25 cellular contexts compared by ENCODE assay signal in genomic region chr11:80929406-80929805, GRCh38.
"Had no signal": no experiment of that assay in that cellular context is flagged by ENCODE, and none has a peak within 500 bp of the region (broad histone marks: within the 10 kb centered on the region; RNA-seq: fewer than 3 reads in every experiment).

No MANE protein-coding gene starts in this region.

- H3K27me3 ChIP-seq: colonic mucosa, esophagus muscularis mucosa, right atrium auricular region, suprapubic skin, transverse colon had no signal

- H3K4me1 ChIP-seq: colonic mucosa, esophagus muscularis mucosa, lower lobe of right lung, prostate gland, right atrium auricular region, suprapubic skin, transverse colon had no signal

- DNase-seq: colonic mucosa; effector CD8-positive, alpha-beta T cell; hypothalamus; immature natural killer cell; left ventricle myocardium superior; lower lobe of right lung; naive thymus-derived CD8-positive, alpha-beta T cell; nephron progenitor cell; nucleus accumbens; stimulated activated CD4-positive, alpha-beta T cell treated with anti-CD3 and anti-CD28 coated beads, Interleukin-12 subunit alpha, Interleukin-12 subunit beta, amount 100 ng/mL, for 4 hours; stimulated activated CD4-positive, alpha-beta T cell treated with anti-CD3 and anti-CD28 coated beads, Interleukin-1b, Interleukin-23, amount 100 ng/mL, for 48 hours; stimulated activated CD4-positive, alpha-beta T cell treated with anti-CD3 and anti-CD28 coated beads, Interleukin-4, amount 100 ng/mL, for 1 hour; stimulated activated CD8-positive, alpha-beta memory T cell treated with anti-CD3 and anti-CD28 coated beads, Interleukin-4, amount 100 ng/mL, for 48 hours; stimulated activated naive CD4-positive, alpha-beta T cell; stimulated activated naive CD8-positive, alpha-beta T cell treated with anti-CD3 and anti-CD28 coated beads, Interleukin-15, amount 100 ng/mL, for 72 hours; transverse colon had no signal

- ATAC-seq: left ventricle myocardium superior; lower lobe of right lung; naive thymus-derived CD8-positive, alpha-beta T cell; sciatic nerve; stimulated activated naive CD8-positive, alpha-beta T cell treated with anti-CD3 and anti-CD28 coated beads, Interleukin-15, amount 100 ng/mL, for 72 hours had no signal

- H3K9me3 ChIP-seq: colonic mucosa, esophagus muscularis mucosa, lower lobe of right lung, prostate gland, right atrium auricular region, suprapubic skin, transverse colon had no signal

- H3K4me3 ChIP-seq: colonic mucosa, esophagus muscularis mucosa, lower lobe of right lung, prostate gland, right atrium auricular region, smooth muscle cell, suprapubic skin, transverse colon had no signal

- H3K4me2 ChIP-seq: smooth muscle cell had no signal

- H3K27ac ChIP-seq: colonic mucosa, esophagus muscularis mucosa, lower lobe of right lung, prostate gland, right atrium auricular region, suprapubic skin, transverse colon had no signal

- FAIRE-seq: endothelial cell of umbilical vein, frontal cortex, keratinocyte had no signal

- H3K36me3 ChIP-seq: colonic mucosa, esophagus muscularis mucosa, lower lobe of right lung, prostate gland, right atrium auricular region, suprapubic skin, transverse colon had no signal
